In the genomic region with DNA sequence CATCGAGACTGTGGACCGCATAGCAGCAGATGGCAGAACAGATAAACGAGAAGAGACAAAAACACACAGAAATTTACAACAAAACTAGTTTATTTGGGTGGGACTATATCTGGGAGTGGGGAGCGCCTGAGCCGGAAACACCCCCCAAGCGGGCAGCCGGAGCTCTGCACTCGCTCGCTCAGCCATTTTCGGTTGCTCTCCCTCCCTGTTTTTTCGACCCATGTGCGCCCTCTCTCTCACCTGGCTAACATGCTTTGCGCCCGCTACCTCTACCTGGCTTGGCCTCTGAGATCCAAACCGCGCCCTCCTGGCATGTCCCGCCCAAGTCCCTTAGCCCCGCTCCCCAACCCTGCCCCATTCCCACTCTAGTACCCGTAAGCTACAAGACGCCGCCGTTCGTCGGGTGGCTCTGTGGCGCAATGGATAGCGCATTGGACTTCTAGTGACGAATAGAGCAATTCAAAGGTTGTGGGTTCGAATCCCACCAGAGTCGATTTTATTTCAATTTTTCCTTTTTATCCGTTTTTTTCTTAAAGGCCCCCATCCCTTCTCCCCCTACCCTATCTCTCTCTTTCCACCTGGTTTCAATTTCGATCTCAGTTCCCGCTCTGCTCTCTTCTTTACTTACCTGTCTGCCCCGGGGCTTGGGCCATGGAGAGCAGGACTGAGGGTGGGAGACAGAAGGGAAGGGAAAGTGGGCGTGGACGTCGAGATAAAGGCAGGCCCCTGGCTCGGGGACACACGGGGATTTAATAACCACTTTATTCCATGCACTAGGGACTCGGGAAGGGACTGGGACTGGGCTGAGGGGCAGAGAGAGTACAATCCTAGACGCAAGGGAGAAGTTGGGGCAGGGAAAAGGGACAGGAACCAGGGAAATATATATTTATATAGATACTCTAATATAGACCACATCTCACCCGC, we compare ENCODE assay signal across 8 cellular contexts. TPM values are rescaled to one million over a fixed set of nuclear protein-coding genes. Genes with fewer than 3 reads are reported as not detected.
DNase-seq lines count a peak whose midpoint lies in the region; ATAC-seq and TF ChIP-seq lines count a peak whose summit lies in the region.

No MANE protein-coding gene starts in this region.

- H3K4me1 ChIP-seq in body of pancreas (peaks cover 76% of the 10 kb centered on the region), spleen (peaks cover 67 to 93% (median 87%) of the 10 kb centered on the region in 6 donors)

- TF ChIP-seq CTCF in GM10248 (IDR thresholded peaks at IDR 0.05; ENCODE audit: control extremely low read depth, extremely low read depth, low read depth, missing control alignments), result peak; percentile 6
- TF ChIP-seq CTCF in body of pancreas (IDR thresholded peaks at IDR 0.05), result peak in 4 of 7 experiments; percentile 28 to 44 (median 36)
- TF ChIP-seq CTCF in spleen (IDR thresholded peaks at IDR 0.05 in 8 of 11, conservative IDR thresholded peaks at IDR 0.05 in 3 of 11), result peak in 5 of 11 experiments; percentile 16 to 43 (median 28)

- peaks cover 0 to 8% (median 0%) of the 10 kb centered on the region in 6 donors for H3K9me3 Mint-ChIP-seq in immature natural killer cell

- H3K4me3 ChIP-seq in body of pancreas (no peak overlapping the region), spleen (peak overlapping the region; percentile 37 to 86 (median 54))

- H3K9me3 ChIP-seq in body of pancreas, result no peaks in the 10 kb centered on the region
- no peaks in the 10 kb centered on the region for H3K9me3 ChIP-seq in spleen

- H3K27me3 Mint-ChIP-seq in immature natural killer cell (ENCODE audit: low read depth in 3 of 3), result peaks cover 55 to 75% (median 69%) of the 10 kb centered on the region in 3 donors

- peaks cover 0 to 3% (median 0%) of the 10 kb centered on the region in 3 donors for H3K36me3 Mint-ChIP-seq in immature natural killer cell

- H3K27me3 ChIP-seq in body of pancreas (peaks cover 0 to 33% of the 10 kb centered on the region in 2 donors), spleen (replicated peaks in 1 of 7) (peaks cover 4 to 87% (median 54%) of the 10 kb centered on the region in 7 donors)

- WGBS in body of pancreas, 2 donors, result 1% methylated on average over 41 of the region's 41 CpGs
- WGBS in spleen, 5 donors, result 1 to 2% (median 1%) methylated on average over 41 of the region's 41 CpGs

- DNase-seq in GM10248 (ENCODE audit: extremely low spot score) (peak; percentile 62), NAMALWA (ENCODE audit: low spot score) (peak; percentile 81), T1000 (lab: John Stamatoyannopoulos, UW) (peak; percentile 62), body of pancreas (peak; percentile 70 to 78 (median 76)), immature natural killer cell (no peak), spleen (peak; percentile 86)

- peaks cover 70 to 78% of the 10 kb centered on the region in 2 donors for H3K4me1 Mint-ChIP-seq in immature natural killer cell

- peak overlapping the region; percentile 78 to 99 (median 88) for H3K27ac Mint-ChIP-seq in immature natural killer cell

- CTCF ChIA-PET in GM10248 (lab: Yijun Ruan, JAX), result interaction anchor here (0.8 to 6.9 kb wide), 18 partner anchors 10 to 126 kb away, joined by 3 to 103 read pairs (median 16); a partner anchor contains a TSS

- TF ChIP-seq POLR2A in body of pancreas (IDR thresholded peaks at IDR 0.05) (peak in 1 of 3 donors; percentile 12), spleen (IDR thresholded peaks at IDR 0.05) (no peak)

- intact Hi-C loops in body of pancreas (cut with DNase I) (no loop called here), spleen (cut with DNase I; ENCODE audit: low total_unique reads) (no loop called here)

- ATAC-seq in body of pancreas (peak; percentile 9), GM21447 (IDR thresholded peaks at IDR 0.05; ENCODE audit: unreplicated experiment) (no peak), GM19397 (IDR thresholded peaks at IDR 0.05; ENCODE audit: unreplicated experiment) (no peak)

- POLR2A ChIA-PET in GM10248 (lab: Yijun Ruan, JAX), result interaction anchor here (0.6 to 2.3 kb wide), 3 partner anchors 30 to 127 kb away, joined by 3 to 17 read pairs (median 4); a partner anchor contains a TSS

- H3K36me3 ChIP-seq in body of pancreas (replicated peaks in 1 of 2; ENCODE audit: insufficient read depth in 1 of 2, low read depth in 2 of 2) (no peaks in the 10 kb centered on the region), spleen (no peaks in the 10 kb centered on the region)

- peak overlapping the region in 2 of 4 donors; percentile 49 to 75 for H3K27ac ChIP-seq in body of pancreas
- peak overlapping the region in 7 of 8 donors; percentile 20 to 89 (median 81) for H3K27ac ChIP-seq in spleen

- H3K4me3 Mint-ChIP-seq in immature natural killer cell, result peak overlapping the region; percentile 95 to 99 (median 97)

RNA-seq across cellular contexts. Expression of a gene that starts 2.5 kb away (rescaled TPM):
- total RNA-seq in body of pancreas (not detected), spleen (not detected)
- polyA plus RNA-seq in immature natural killer cell (not detected), spleen (under 1 TPM in 1 of 3 donors, not detected in 2; 0.03 TPM)

RNA-seq across cellular contexts. Expression of a gene that starts 3.1 kb away (rescaled TPM):
- total RNA-seq in body of pancreas, result not detected
- not detected for polyA plus RNA-seq in immature natural killer cell
- under 1 TPM in 2 of 7 donors, not detected in 5; 0.41 to 0.67 TPM for total RNA-seq in spleen
- under 1 TPM; 0.04 to 0.53 (median 0.32) TPM for polyA plus RNA-seq in spleen

RNA-seq across cellular contexts. Expression of a gene that starts 31.4 kb away (rescaled TPM):
- 10 to 100 TPM; 27.5 to 78.8 TPM for total RNA-seq in body of pancreas
- polyA plus RNA-seq in immature natural killer cell, result 1 to 10 TPM; 3.5 to 8.5 (median 4.5) TPM
- total RNA-seq in spleen, result 100 to 1,000 TPM in 2 of 7 donors, 10 to 100 TPM in 5; 68.0 to 213 (median 73.5) TPM
- 10 to 100 TPM; 12.6 to 83.0 (median 17.5) TPM for polyA plus RNA-seq in spleen

RNA-seq across cellular contexts. Expression of a gene that starts 33.3 kb away (rescaled TPM):
- total RNA-seq in body of pancreas, result not detected
- under 1 TPM in 1 of 3 donors, not detected in 2; 0.17 TPM for polyA plus RNA-seq in immature natural killer cell
- total RNA-seq in spleen, result 1 to 10 TPM in 2 of 7 donors, under 1 TPM in 1, not detected in 4; 0.47 to 1.3 (median 1.0) TPM
- under 1 TPM; 0.80 to 0.89 (median 0.83) TPM for polyA plus RNA-seq in spleen

RNA-seq across cellular contexts. Expression of a gene that starts 42.0 kb away (rescaled TPM):
- total RNA-seq in body of pancreas, result 10 to 100 TPM; 16.3 to 26.4 TPM
- 10 to 100 TPM; 33.6 to 93.6 (median 39.5) TPM for polyA plus RNA-seq in immature natural killer cell
- total RNA-seq in spleen, result 10 to 100 TPM; 37.5 to 94.8 (median 65.7) TPM
- 10 to 100 TPM; 38.7 to 57.8 (median 38.8) TPM for polyA plus RNA-seq in spleen

Comparison
In these comparisons a context has a peak if more than half of its experiments do, and no peak if none do; other contexts are left out.
1. DNase-seq: peak in GM10248 (single experiment), NAMALWA (single experiment), T1000 (single experiment), body of pancreas (4 of 4) and spleen (single experiment); none in immature natural killer cell (0 of 3).
2. H3K4me3 ChIP-seq: peak in spleen (8 of 8); none in body of pancreas (0 of 2).